Comparison of ENCODE assay signal across 8 cellular contexts in genomic region chr4:145609494-145610427, GRCh38. TPM values are rescaled to one million over a fixed set of nuclear protein-coding genes. Genes with fewer than 3 reads are reported as not detected.
DNase-seq lines count a peak whose midpoint lies in the region; ATAC-seq, FAIRE-seq and TF ChIP-seq lines count a peak whose summit lies in the region.

No MANE protein-coding gene starts in this region.

- peaks cover 20% of the 10 kb centered on the region for H3K9me3 ChIP-seq in OCI-LY7 (ENCODE audit: low read length)
- H3K9me3 ChIP-seq in osteoblast (ENCODE audit: low read depth, low read length): no peaks in the 10 kb centered on the region

- peak overlapping the region; percentile 84 for H2AFZ ChIP-seq in OCI-LY7 (ENCODE audit: low read length)
- no peak overlapping the region for H2AFZ ChIP-seq in osteoblast (ENCODE audit: low read length)

- H3K27ac ChIP-seq in OCI-LY7 (ENCODE audit: low read depth, low read length, poor library complexity, severe bottlenecking) (peak overlapping the region; percentile 5), osteoblast (ENCODE audit: low read depth, low read length) (no peak overlapping the region)

- H3K4me1 Mint-ChIP-seq in activated T-cell treated with anti-CD3 and anti-CD28 coated beads, Interleukin-2, amount 50 U/mL, for 72 hours (ENCODE audit: low read depth): peaks cover 20% of the 10 kb centered on the region

- CTCF ChIA-PET in OCI-LY7 (lab: Charles Lee; ENCODE audit: unreplicated experiment): interaction anchor here (0.5 to 1.6 kb wide), 3 partner anchors 371 to 393 kb away, joined by 3 to 9 read pairs (median 8); no protein-coding TSS in a partner anchor

- H3K4me3 ChIP-seq in OCI-LY7 (ENCODE audit: low read depth, low read length, poor library complexity, severe bottlenecking) (no peak overlapping the region), fibroblast of pulmonary artery (replicated peaks; ENCODE audit: low read depth, low read length) (no peak overlapping the region), osteoblast (ENCODE audit: insufficient read depth, low read length) (no peak overlapping the region)

- BruUV-seq in OCI-LY7 (replicated peaks; lab: Mats Ljungman, UMichigan): no TSS peak

- H3K4me1 ChIP-seq in OCI-LY7 (ENCODE audit: insufficient read depth, low read length, poor library complexity, severe bottlenecking) (peaks cover 9% of the 10 kb centered on the region), osteoblast (ENCODE audit: insufficient read depth, low read length) (no peaks in the 10 kb centered on the region)

- H3K27ac Mint-ChIP-seq in activated T-cell treated with anti-CD3 and anti-CD28 coated beads, Interleukin-2, amount 50 U/mL, for 72 hours: no peak overlapping the region

- H3K4me2 ChIP-seq in OCI-LY7 (ENCODE audit: low read length) (peak overlapping the region; percentile 36), osteoblast (ENCODE audit: insufficient read depth, low read length) (no peak overlapping the region)

- H3K79me2 ChIP-seq in OCI-LY7 (ENCODE audit: insufficient read depth, low read depth, low read length): no peaks in the 10 kb centered on the region
- H3K79me2 ChIP-seq in osteoblast (ENCODE audit: insufficient read depth, low read length): no peaks in the 10 kb centered on the region

- peaks cover 2 to 10% of the 10 kb centered on the region in 2 donors for H3K9me3 Mint-ChIP-seq in activated T-cell treated with anti-CD3 and anti-CD28 coated beads, Interleukin-2, amount 50 U/mL, for 72 hours

- H4K20me1 ChIP-seq in OCI-LY7 (ENCODE audit: insufficient read depth, low read length) (no peaks in the 10 kb centered on the region), osteoblast (ENCODE audit: insufficient read depth, low read length) (no peaks in the 10 kb centered on the region)

- TF ChIP-seq CTCF in OCI-LY7 (conservative IDR thresholded peaks at IDR 0.05; ENCODE audit: low read length): peak; percentile 99
- TF ChIP-seq CTCF in fibroblast of pulmonary artery (IDR thresholded peaks at IDR 0.05; ENCODE audit: low read length, missing control alignments): peak; percentile 84
- TF ChIP-seq CTCF in osteoblast (IDR thresholded peaks at IDR 0.05; ENCODE audit: extremely low read depth, low read depth, low read length): peak; percentile 81

- POLR2A ChIA-PET in OCI-LY7 (lab: Charles Lee): interaction anchor here (0.5 to 0.9 kb wide), 2 partner anchors 299 to 366 kb away, joined by 3 to 6 read pairs; no protein-coding TSS in a partner anchor

- ATAC-seq in HG03457 (IDR thresholded peaks at IDR 0.05; ENCODE audit: unreplicated experiment): peak; percentile 42
- ATAC-seq in activated T-cell treated with anti-CD3 and anti-CD28 coated beads, Interleukin-2, amount 50 U/mL, for 72 hours (replicated peaks in 1 of 2): peak in 1 of 2 donors; percentile 60

- H3K27me3 Mint-ChIP-seq in activated T-cell treated with anti-CD3 and anti-CD28 coated beads, Interleukin-2, amount 50 U/mL, for 72 hours (ENCODE audit: low read depth): no peaks in the 10 kb centered on the region

- peak; percentile 93 for FAIRE-seq in GM18507 (lab: Jason Lieb, UNC)
- FAIRE-seq in urothelium cell line (lab: Jason Lieb, UNC): no peak

- H3K27me3 ChIP-seq in osteoblast (ENCODE audit: insufficient read depth, low read length): no peaks in the 10 kb centered on the region

- DNase-seq in AG20443 (ENCODE audit: low spot score) (peak; percentile 58), GM18507 (ENCODE audit: extremely low spot score, insufficient read length, low read depth) (no peak), OCI-LY7 (ENCODE audit: low spot score) (peak; percentile 85), fibroblast of pulmonary artery (ENCODE audit: low read depth) (peak; percentile 88), osteoblast (ENCODE audit: insufficient read length, low spot score, missing footprints) (no peak), urothelium cell line (ENCODE audit: low spot score) (peak; percentile 37)
- DNase-seq in activated T-cell treated with anti-CD3 and anti-CD28 coated beads, Interleukin-2, amount 50 U/mL, for 72 hours: peak; percentile 66 to 68

- H3K36me3 Mint-ChIP-seq in activated T-cell treated with anti-CD3 and anti-CD28 coated beads, Interleukin-2, amount 50 U/mL, for 72 hours (ENCODE audit: insufficient read depth in 2 of 2): peaks cover 3 to 9% of the 10 kb centered on the region in 2 donors

- no peaks in the 10 kb centered on the region for H3K9me2 ChIP-seq in OCI-LY7 (ENCODE audit: insufficient read depth, low read length)

- intact Hi-C loops in OCI-LY7 (cut with micrococcal nuclease; ENCODE audit: unreplicated experiment): loop anchor here (1.0 to 10.0 kb wide), 4 partner anchors 53 to 1435 kb away; no protein-coding TSS in a partner anchor

- no peaks in the 10 kb centered on the region; the same call in 1 of the 2 replicates for H3K36me3 ChIP-seq in OCI-LY7 (ENCODE audit: insufficient read depth, low read length)
- H3K36me3 ChIP-seq in osteoblast (ENCODE audit: insufficient read depth, low read length): no peaks in the 10 kb centered on the region

- no peak overlapping the region for H3K4me3 Mint-ChIP-seq in activated T-cell treated with anti-CD3 and anti-CD28 coated beads, Interleukin-2, amount 50 U/mL, for 72 hours

RNA-seq across cellular contexts. Expression of gene MMAA, which starts 9.4 kb away (rescaled TPM):
- 1.6 and 2.5 TPM in 2 replicates for total RNA-seq in OCI-LY7 (2014; rRNA removed; shearing (Covaris generic))
- 4.3 and 5.4 TPM in 2 replicates for total RNA-seq in OCI-LY7 (2022)
- 10 to 100 TPM; 16.7 to 17.6 TPM for total RNA-seq in activated T-cell treated with anti-CD3 and anti-CD28 coated beads, Interleukin-2, amount 50 U/mL, for 72 hours
- total RNA-seq in osteoblast: 4.3 and 5.0 TPM in 2 replicates

Comparison
In these comparisons a context has a peak if more than half of its experiments do, and no peak if none do; other contexts are left out.
1. DNase-seq: peak in AG20443 (single experiment), OCI-LY7 (single experiment), activated T-cell treated with anti-CD3 and anti-CD28 coated beads, Interleukin-2, amount 50 U/mL, for 72 hours (2 of 2), fibroblast of pulmonary artery (single experiment) and urothelium cell line (single experiment); none in GM18507 (single experiment) and osteoblast (single experiment).
2. Peak in every context shown above with its lines, with median percentiles within 50 percentile points of each other: CTCF ChIP-seq.